In genomic region chr16:27363797-27364196, GRCh38 we compare ENCODE assay signal across 11 cellular contexts. TPM values are rescaled to one million over a fixed set of nuclear protein-coding genes. Genes with fewer than 3 reads are reported as not detected.
A peak's percentile ranks its signal among the peaks of the same experiment; 100 is the strongest.
DNase-seq lines count a peak whose midpoint lies in the region; ATAC-seq, FAIRE-seq and TF ChIP-seq lines count a peak whose summit lies in the region.
"Had no signal": no experiment of that assay in that cellular context is flagged by ENCODE, and none has a peak within 500 bp of the region (broad histone marks: within the 10 kb centered on the region; RNA-seq: fewer than 3 reads in every experiment).

No MANE protein-coding gene starts in this region.

- no peak overlapping the region for H3K4me3 Mint-ChIP-seq in CD8-positive, alpha-beta T cell
- H3K4me3 Mint-ChIP-seq: WTC11 had no signal

- CTCF ChIA-PET in CD8-positive, alpha-beta T cell (lab: Charles Lee) = no interaction called here
- CTCF ChIA-PET in mammary epithelial cell (lab: Charles Lee; ENCODE audit: low non-redundant PET) = no interaction called here

- dilution Hi-C loops in mammary epithelial cell (cut with HindIII; ENCODE audit: low sequenced_read_pairs) = no loop called here

- intact Hi-C loops in CD8-positive, alpha-beta T cell (cut with DNase I, micrococcal nuclease) = no loop called here
- intact Hi-C loops in mammary epithelial cell (cut with micrococcal nuclease) (loop anchor here (2.0 kb wide), 1 partner anchor 37 kb away; no protein-coding TSS in a partner anchor), mucosa of descending colon (cut with DNase I, micrococcal nuclease) (no loop called here)

- H3K4me2 ChIP-seq in mammary epithelial cell (ENCODE audit: insufficient read depth, low read depth, low read length) = no peak overlapping the region

- peak overlapping the region; percentile 80 for H3K27ac Mint-ChIP-seq in CD8-positive, alpha-beta T cell
- H3K27ac Mint-ChIP-seq: WTC11 had no signal

- no peak for DNase-seq in CD8-positive, alpha-beta T cell
- DNase-seq in LoVo (ENCODE audit: low spot score) (peak; percentile 16), mammary epithelial cell (peak; percentile 29), mucosa of descending colon (peak; percentile 80 to 92 (median 87)), RCC 7860 (ENCODE audit: low spot score) (no peak), epidermal melanocyte (ENCODE audit: insufficient read length, low spot score) (no peak), hypothalamus (lab: John Stamatoyannopoulos, UW) (no peak)

- H3K79me2 ChIP-seq in mammary epithelial cell (ENCODE audit: insufficient read depth, low read length) = peaks cover 11% of the 10 kb centered on the region
- H3K79me2 ChIP-seq: parathyroid adenoma had no signal

- POLR2A ChIA-PET in CD8-positive, alpha-beta T cell (lab: Charles Lee) = no interaction called here

- peaks cover 57% of the 10 kb centered on the region for H3K36me3 Mint-ChIP-seq in CD8-positive, alpha-beta T cell

- in situ Hi-C loops in mammary epithelial cell (cut with MboI; ENCODE audit: low sequenced_read_pairs in 2 of 2) = loop anchor here in 1 of 2 donors (10.0 kb wide), 1 partner anchor 129 kb away; no protein-coding TSS in a partner anchor

- FAIRE-seq in RCC 7860 (lab: Jason Lieb, UNC) = no peak
- FAIRE-seq: endometrium had no signal

- no peaks in the 10 kb centered on the region for H3K9me3 ChIP-seq in CD8-positive, alpha-beta T cell (ENCODE audit: low read length)
- H3K9me3 ChIP-seq in mammary epithelial cell (replicated peaks; ENCODE audit: insufficient read depth, low read length) = peaks cover 10% of the 10 kb centered on the region
- no peaks in the 10 kb centered on the region for H3K9me3 ChIP-seq in mucosa of descending colon

- no peak for TF ChIP-seq CTCF in CD8-positive, alpha-beta T cell (IDR thresholded peaks at IDR 0.05)
- TF ChIP-seq CTCF in mammary epithelial cell (conservative IDR thresholded peaks at IDR 0.05 in 1 of 2, IDR thresholded peaks at IDR 0.05 in 1 of 2; ENCODE audit: extremely low read depth in 1 of 2, insufficient read depth in 1 of 2, low read depth in 1 of 2, low read length in 2 of 2) (no peak), mucosa of descending colon (IDR thresholded peaks at IDR 0.05) (no peak)

- H3K27ac ChIP-seq in CD8-positive, alpha-beta T cell (ENCODE audit: low read depth, low read length) = no peak overlapping the region
- peak overlapping the region; percentile 82 for H3K27ac ChIP-seq in mammary epithelial cell (ENCODE audit: insufficient read depth, low read depth, low read length)
- H3K27ac ChIP-seq: parathyroid adenoma had no signal

- no TSS peak for BruUV-seq in mammary epithelial cell (replicated peaks; lab: Mats Ljungman, UMichigan)

- ATAC-seq in CD8-positive, alpha-beta T cell = no peak
- ATAC-seq in mucosa of descending colon (peak; percentile 54), GM18909 (IDR thresholded peaks at IDR 0.05; ENCODE audit: poor library complexity, unreplicated experiment) (no peak)
- ATAC-seq: WTC11 had no signal

- no peaks in the 10 kb centered on the region for H3K9me3 Mint-ChIP-seq in CD8-positive, alpha-beta T cell

- no peak overlapping the region for H3K4me3 ChIP-seq in CD8-positive, alpha-beta T cell (ENCODE audit: low read depth, low read length)
- H3K4me3 ChIP-seq in mammary epithelial cell (replicated peaks in 1 of 3; ENCODE audit: insufficient read depth in 1 of 3, low read depth in 2 of 3, low read length in 3 of 3) (no peak overlapping the region), mucosa of descending colon (no peak overlapping the region)

- peaks cover 35% of the 10 kb centered on the region for H3K4me1 ChIP-seq in CD8-positive, alpha-beta T cell (ENCODE audit: insufficient read depth, low read length)
- H3K4me1 ChIP-seq in mammary epithelial cell (ENCODE audit: insufficient read depth, low read length) = peaks cover 54% of the 10 kb centered on the region
- H3K4me1 ChIP-seq in mucosa of descending colon (ENCODE audit: low read depth) = peaks cover 29% of the 10 kb centered on the region

- no peak overlapping the region for H2AFZ ChIP-seq in mammary epithelial cell (ENCODE audit: low read depth, low read length)
- H2AFZ ChIP-seq: parathyroid adenoma had no signal

- 71% methylated on average over 8 of the region's 9 CpGs for WGBS in mammary epithelial cell (ENCODE audit: low coverage, missing lambda C conversion rate)

- no peaks in the 10 kb centered on the region for H3K27me3 ChIP-seq in CD8-positive, alpha-beta T cell (ENCODE audit: insufficient read depth, low read length)
- no peaks in the 10 kb centered on the region for H3K27me3 ChIP-seq in mammary epithelial cell (ENCODE audit: insufficient read depth, low read length)

- H4K20me1 ChIP-seq in mammary epithelial cell (ENCODE audit: insufficient read depth, low read length) = no peaks in the 10 kb centered on the region

- no peaks in the 10 kb centered on the region for H3K27me3 Mint-ChIP-seq in CD8-positive, alpha-beta T cell (ENCODE audit: low read depth)

- H3K9ac ChIP-seq in mammary epithelial cell (ENCODE audit: insufficient read depth, low read length) = no peak overlapping the region
- H3K9ac ChIP-seq: parathyroid adenoma had no signal

- peaks cover 8% of the 10 kb centered on the region for H3K36me3 ChIP-seq in CD8-positive, alpha-beta T cell (ENCODE audit: insufficient read depth, low read length)
- peaks cover 31% of the 10 kb centered on the region for H3K36me3 ChIP-seq in mammary epithelial cell (ENCODE audit: insufficient read depth, low read length)
- H3K36me3 ChIP-seq in mucosa of descending colon (ENCODE audit: low read depth) = no peaks in the 10 kb centered on the region

- H3K4me1 Mint-ChIP-seq in CD8-positive, alpha-beta T cell (ENCODE audit: low read depth) = peaks cover 50% of the 10 kb centered on the region

RNA-seq across cellular contexts. Expression of gene IL21R, which starts 38.2 kb away (rescaled TPM):
- 100 to 1,000 TPM; 113 to 121 TPM for total RNA-seq in CD8-positive, alpha-beta T cell
- total RNA-seq in mammary epithelial cell = under 1 TPM; 0.17 to 0.64 TPM
- polyA plus RNA-seq in mammary epithelial cell = 5.4 TPM
- 11.3 TPM for polyA minus RNA-seq in mammary epithelial cell
- 1 to 10 TPM in 2 of 3 donors, under 1 TPM in 1; 0.47 to 1.4 (median 1.0) TPM for total RNA-seq in mucosa of descending colon

RNA-seq across cellular contexts. Expression of gene IL4R, which starts 50.0 kb away (rescaled TPM):
- total RNA-seq in CD8-positive, alpha-beta T cell = 100 to 1,000 TPM; 224 to 240 TPM
- total RNA-seq in mammary epithelial cell (100 to 1,000 TPM in 1 of 2 donors, 10 to 100 TPM in 1; 69.8 to 152 TPM), mucosa of descending colon (100 to 1,000 TPM; 131 to 207 (median 164) TPM)
- 94.9 TPM for polyA plus RNA-seq in mammary epithelial cell
- 198 TPM for polyA minus RNA-seq in mammary epithelial cell

Comparison
In these comparisons a context has a peak if more than half of its experiments do, and no peak if none do; other contexts are left out.
1. DNase-seq: peak in LoVo (single experiment), mammary epithelial cell (single experiment) and mucosa of descending colon (3 of 3); none in CD8-positive, alpha-beta T cell (0 of 7), RCC 7860 (single experiment), epidermal melanocyte (single experiment) and hypothalamus (0 of 51).
2. RNA of gene IL21R, which starts 38.2 kb away (total RNA-seq): 113 to 121 TPM in CD8-positive, alpha-beta T cell; 0.47 to 1.4 TPM in mucosa of descending colon and 0.17 to 0.64 TPM in mammary epithelial cell; every median in the first group is over 10 times any median in the second.